In genomic region chr3:141231923-141232861, GRCh38 we compare ENCODE assay signal across 8 cellular contexts. TPM values are rescaled to one million over a fixed set of nuclear protein-coding genes. Genes with fewer than 3 reads are reported as not detected.
DNase-seq lines count a peak whose midpoint lies in the region; ATAC-seq and TF ChIP-seq lines count a peak whose summit lies in the region.

No MANE protein-coding gene starts in this region.

- peak overlapping the region; percentile 70 for H3K27ac Mint-ChIP-seq in glutamatergic neuron (ENCODE audit: unreplicated experiment)

- 2 to 4% (median 3%) methylated on average over 35 to 77 of the region's 77 CpGs for WGBS in ovary, 3 donors

- H3K36me3 Mint-ChIP-seq in glutamatergic neuron (ENCODE audit: unreplicated experiment), result peaks cover 2% of the 10 kb centered on the region

- H3K27me3 ChIP-seq in ovary, result no peaks in the 10 kb centered on the region

- no peak for DNase-seq in AG09309 (ENCODE audit: low read depth)
- peak; percentile 58 for DNase-seq in NCI-H1105 (lab: John Stamatoyannopoulos, UW)
- DNase-seq in activated effector memory CD4-positive, alpha-beta T cell treated with anti-CD3 and anti-CD28 coated beads, Interleukin-2, amount 50 U/mL, for 16 hours, result peak; percentile 71
- DNase-seq in glutamatergic neuron, result peak; percentile 64
- peak; percentile 35 to 73 (median 68) for DNase-seq in ovary

- H3K27me3 Mint-ChIP-seq in glutamatergic neuron (ENCODE audit: unreplicated experiment), result peaks cover 17% of the 10 kb centered on the region

- H3K4me3 ChIP-seq in AG09309 (ENCODE audit: control insufficient read depth, low read depth, low read length) (peak overlapping the region; percentile 84), ovary (peak overlapping the region; percentile 54)

- peaks cover 26% of the 10 kb centered on the region for H3K9me3 Mint-ChIP-seq in glutamatergic neuron (ENCODE audit: unreplicated experiment)

- intact Hi-C loops in ovary (cut with DNase I), result loop anchor here (5.0 to 10.0 kb wide), 6 partner anchors 53 to 233 kb away; no protein-coding TSS in a partner anchor

- no peak for TF ChIP-seq EP300 in ovary (IDR thresholded peaks at IDR 0.05)

- no peak for TF ChIP-seq CTCF in AG09309 (IDR thresholded peaks at IDR 0.05; ENCODE audit: control insufficient read depth, insufficient read depth, low read depth, low read length, missing control alignments)
- no peak for TF ChIP-seq CTCF in glutamatergic neuron (IDR thresholded peaks at IDR 0.05; ENCODE audit: partially characterized antibody, unreplicated experiment)
- TF ChIP-seq CTCF in ovary (IDR thresholded peaks at IDR 0.05), result no peak

- H3K4me3 Mint-ChIP-seq in glutamatergic neuron (ENCODE audit: unreplicated experiment), result peak overlapping the region; percentile 91

- no peaks in the 10 kb centered on the region for H3K9me3 ChIP-seq in ovary

- H3K4me1 ChIP-seq in ovary (ENCODE audit: insufficient read depth), result peaks cover 6% of the 10 kb centered on the region

- peaks cover 48% of the 10 kb centered on the region for H3K4me1 Mint-ChIP-seq in glutamatergic neuron (ENCODE audit: low read depth, unreplicated experiment)

- TF ChIP-seq POLR2A in ovary (IDR thresholded peaks at IDR 0.05), result no peak

- H3K36me3 ChIP-seq in ovary, result no peaks in the 10 kb centered on the region

- ATAC-seq in GM19023 (IDR thresholded peaks at IDR 0.05; ENCODE audit: unreplicated experiment), result peak; percentile 9
- no peak for ATAC-seq in HG02840 (IDR thresholded peaks at IDR 0.05; ENCODE audit: low FRiP score, unreplicated experiment)
- no peak for ATAC-seq in HG03442 (IDR thresholded peaks at IDR 0.05; ENCODE audit: unreplicated experiment)

- H3K27ac ChIP-seq in ovary, result peak overlapping the region; percentile 70 to 79

RNA-seq across cellular contexts. Expression of gene PXYLP1, which starts 0.6 kb away (rescaled TPM):
- total RNA-seq in glutamatergic neuron (ENCODE audit: unreplicated experiment) (42.7 TPM), ovary (10 to 100 TPM; 10.3 to 23.0 (median 15.7) TPM)
- 10 to 100 TPM in 1 of 2 donors, 1 to 10 TPM in 1; 6.5 to 17.5 TPM for polyA plus RNA-seq in ovary
